In the genomic region with DNA sequence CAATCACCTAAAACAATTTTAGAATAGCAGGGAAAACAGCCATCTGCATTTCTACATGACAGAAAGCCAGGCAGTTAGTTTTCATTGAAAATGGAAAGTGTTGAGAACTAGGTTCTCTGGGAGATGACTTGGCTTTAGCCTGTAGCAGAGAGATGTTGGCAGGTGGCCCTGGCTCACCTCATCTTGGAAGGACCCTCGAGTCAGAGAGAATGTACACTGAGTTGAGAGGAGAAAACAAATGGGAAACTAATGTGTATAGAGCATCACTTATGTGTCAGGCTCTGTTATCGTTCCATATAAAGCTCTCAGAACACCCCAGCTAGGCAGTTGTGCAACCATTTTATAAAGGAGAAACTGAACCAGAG, we compare ENCODE assay signal across 1 cellular context.
TF ChIP-seq lines count a peak whose summit lies in the region.

No MANE protein-coding gene starts in this region.

TF ChIP-seq in GM23338, 12 proteins besides CTCF, POLR2A, EP300 and RAD21 (continued from another document):
- TF ChIP-seq CREB1 (CRISPR knock-in tag; IDR thresholded peaks at IDR 0.05; ENCODE audit: low read depth) (no peak), ZNF114 (CRISPR knock-in tag; IDR thresholded peaks at IDR 0.05) (no peak), EZH2phosphoT487 (IDR thresholded peaks at IDR 0.05; ENCODE audit: unreplicated experiment) (no peak), ZNF331 (CRISPR knock-in tag; IDR thresholded peaks at IDR 0.05; ENCODE audit: low read depth) (no peak), POLR2AphosphoS5 (IDR thresholded peaks at IDR 0.05; ENCODE audit: low read depth) (no peak), STAT1 (IDR thresholded peaks at IDR 0.05; ENCODE audit: unreplicated experiment) (no peak), ZNF462 (CRISPR knock-in tag; IDR thresholded peaks at IDR 0.05) (no peak)
- TF ChIP-seq, protein P1, sequence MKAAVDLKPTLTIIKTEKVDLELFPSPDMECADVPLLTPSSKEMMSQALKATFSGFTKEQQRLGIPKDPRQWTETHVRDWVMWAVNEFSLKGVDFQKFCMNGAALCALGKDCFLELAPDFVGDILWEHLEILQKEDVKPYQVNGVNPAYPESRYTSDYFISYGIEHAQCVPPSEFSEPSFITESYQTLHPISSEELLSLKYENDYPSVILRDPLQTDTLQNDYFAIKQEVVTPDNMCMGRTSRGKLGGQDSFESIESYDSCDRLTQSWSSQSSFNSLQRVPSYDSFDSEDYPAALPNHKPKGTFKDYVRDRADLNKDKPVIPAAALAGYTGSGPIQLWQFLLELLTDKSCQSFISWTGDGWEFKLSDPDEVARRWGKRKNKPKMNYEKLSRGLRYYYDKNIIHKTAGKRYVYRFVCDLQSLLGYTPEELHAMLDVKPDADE (IDR thresholded peaks at IDR 0.05): no peak
